In genomic region chr10:48469516-48470020, GRCh38 we compare ENCODE assay signal across 2 cellular contexts.
TF ChIP-seq lines count a peak whose summit lies in the region.

No MANE protein-coding gene starts in this region.

TF ChIP-seq in SK-N-SH, 30 proteins besides CTCF, POLR2A, EP300 and RAD21 (continued from another document):
- TF ChIP-seq GATA2 (CRISPR knock-in tag; IDR thresholded peaks at IDR 0.05) (no peak), TEAD4 (IDR thresholded peaks at IDR 0.05; ENCODE audit: borderline replicate concordance, insufficient read depth) (no peak), EZH2phosphoT487 (IDR thresholded peaks at IDR 0.05; ENCODE audit: borderline replicate concordance, low read depth) (no peak)

TF ChIP-seq in SK-N-SH treated with all-trans-retinoic acid at 6 μM for 48 hours, 23 proteins besides CTCF, POLR2A, EP300 and RAD21 (continued from another document):
- TF ChIP-seq TSHZ2 (CRISPR knock-in tag; IDR thresholded peaks at IDR 0.05): no peak
- TF ChIP-seq CSRNP3 (CRISPR knock-in tag; IDR thresholded peaks at IDR 0.05): no peak
